7 cellular contexts compared by ENCODE assay signal in genomic region chr1:212012034-212012740, GRCh38. TPM values are rescaled to one million over a fixed set of nuclear protein-coding genes. Genes with fewer than 3 reads are reported as not detected.
DNase-seq lines count a peak whose midpoint lies in the region; ATAC-seq, FAIRE-seq and TF ChIP-seq lines count a peak whose summit lies in the region.

No MANE protein-coding gene starts in this region.

- H3K9ac ChIP-seq in GM12878 (ENCODE audit: control insufficient read depth, insufficient read depth, low read length), result no peak overlapping the region

- H3K4me2 ChIP-seq in GM12878 (ENCODE audit: control insufficient read depth, insufficient read depth), result no peak overlapping the region

- no peaks in the 10 kb centered on the region for H3K27me3 ChIP-seq in GM12878 (replicated peaks in 1 of 2; ENCODE audit: control insufficient read depth in 2 of 2, insufficient read depth in 2 of 2, low read length in 1 of 2)

- no peak overlapping the region for H3K4me3 ChIP-seq in HEK293 (ENCODE audit: low read depth, low read length)
- H3K4me3 ChIP-seq in GM12878, result no peak overlapping the region

- SMC1A ChIA-PET in GM12878 (lab: Charles Lee; ENCODE audit: uncharacterized antibody, unreplicated experiment), result interaction anchor here (1.0 to 2.8 kb wide), 14 partner anchors 15 to 444 kb away, joined by 3 to 60 read pairs (median 6); partner anchors contain the start of genes DTL and INTS7

- ATAC-seq in GM12878, result peak; percentile 100

- no peaks in the 10 kb centered on the region for H3K4me1 ChIP-seq in HEK293 (ENCODE audit: control insufficient read depth, insufficient read depth, low read length)
- no peaks in the 10 kb centered on the region for H3K4me1 ChIP-seq in GM12878 (ENCODE audit: control insufficient read depth, insufficient read depth, low read length)

- no peak overlapping the region for H2AFZ ChIP-seq in GM12878 (ENCODE audit: control insufficient read depth, low read depth, low read length)

- FAIRE-seq in GM12878 (lab: Jason Lieb, UNC), result peak; percentile 71

- WGBS in GM12878 (ENCODE audit: insufficient coverage, insufficient replicate concordance, low lambda C conversion rate, missing lambda C conversion rate), result 56% methylated on average over 7 of the region's 7 CpGs

- POLR2A ChIA-PET in HEK293 (lab: Yijun Ruan, JAX) (interaction anchor here (1.1 kb wide), 1 partner anchor 23 kb away, joined by 4 read pairs; the partner anchor contains the start of genes DTL and INTS7), GM12878 (lab: Charles Lee) (no interaction called here)

- DNase-seq in NCI-H1092 treated with DMSO at 0.1 percent for 48 hours (lab: John Stamatoyannopoulos, UW) (peak; percentile 67), T-helper 9 cell (peak; percentile 41), GM12878 (ENCODE audit: low read depth, low spot score) (peak; percentile 38), iPS DF 4.7 (ENCODE audit: extremely low read depth, low spot score) (peak; percentile 41)
- DNase-seq in stimulated activated CD4-positive, alpha-beta T cell treated with anti-CD3 and anti-CD28 coated beads, Interleukin-15, amount 100 ng/mL, for 1 hour (ENCODE audit: low read depth in 1 of 2, low spot score in 1 of 2), result peak; percentile 26 to 34

- CTCF ChIA-PET in HEK293 (lab: Yijun Ruan, JAX), result interaction anchor here (0.6 to 5.7 kb wide), 11 partner anchors 11 to 443 kb away, joined by 3 to 48 read pairs (median 7); partner anchors contain the start of genes DTL and INTS7
- CTCF ChIA-PET in GM12878 (lab: Yijun Ruan, JAX), result interaction anchor here (0.8 to 3.7 kb wide), 26 partner anchors 8 to 484 kb away, joined by 3 to 69 read pairs (median 6); partner anchors contain the start of genes DTL and INTS7

- in situ Hi-C loops in GM12878 (cut with MboI), result no loop called here

- H4K20me1 ChIP-seq in GM12878 (ENCODE audit: control insufficient read depth, insufficient read depth), result no peaks in the 10 kb centered on the region

- H3K79me2 ChIP-seq in GM12878 (ENCODE audit: control insufficient read depth, insufficient read depth, low read length), result no peaks in the 10 kb centered on the region

- no peaks in the 10 kb centered on the region for H3K9me3 ChIP-seq in HEK293 (ENCODE audit: control insufficient read depth, insufficient read depth, low read depth, low read length)
- H3K9me3 ChIP-seq in GM12878 (replicated peaks; ENCODE audit: control insufficient read depth, insufficient read depth, low read length), result no peaks in the 10 kb centered on the region

- TF ChIP-seq CTCF in GM12873 (IDR thresholded peaks at IDR 0.05; ENCODE audit: insufficient read depth, low read depth, low read length, missing control alignments) (peak; percentile 99), HEK293 (tag by site-specific recombination; IDR thresholded peaks at IDR 0.05) (peak; percentile 59), GM12878 (IDR thresholded peaks at IDR 0.05 in 2 of 3, conservative IDR thresholded peaks at IDR 0.05 in 1 of 3; ENCODE audit: control insufficient read depth in 2 of 3, extremely low read depth in 1 of 3, insufficient read depth in 1 of 3, low read depth in 3 of 3, low read length in 3 of 3) (peak; percentile 95 to 100 (median 98))

- no peak for TF ChIP-seq POLR2A in GM12878 (IDR thresholded peaks at IDR 0.05; ENCODE audit: low read depth, low read length)

- intact Hi-C loops in GM12878 (cut with micrococcal nuclease; ENCODE audit: unreplicated experiment), result loop anchor here (1.0 kb wide), 3 partner anchors 23 to 443 kb away; partner anchors contain the start of genes DTL and INTS7

- no peak overlapping the region for H3K27ac ChIP-seq in HEK293 (ENCODE audit: extremely low read depth, low read depth, low read length)
- H3K27ac ChIP-seq in GM12878 (ENCODE audit: control insufficient read depth, insufficient read depth), result no peak overlapping the region

- no peak for TF ChIP-seq EP300 in GM12878 (IDR thresholded peaks at IDR 0.05; ENCODE audit: borderline replicate concordance in 1 of 2, control insufficient read depth in 1 of 2, low read depth in 2 of 2, low read length in 2 of 2)

- BruUV-seq in GM12878 (replicated peaks; lab: Mats Ljungman, UMichigan), result no TSS peak

- RAD21 ChIA-PET in GM12878 (lab: Charles Lee; ENCODE audit: unreplicated experiment), result interaction anchor here (1.2 to 2.8 kb wide), 7 partner anchors 17 to 356 kb away, joined by 3 to 29 read pairs (median 7); partner anchors contain the start of genes DTL and INTS7

- H3K36me3 ChIP-seq in HEK293 (ENCODE audit: control insufficient read depth in 2 of 2, insufficient read depth in 1 of 2, low read length in 2 of 2), result peaks cover 0 to 51% of the 10 kb centered on the region in 2 experiments; a peak in 1 of 3 replicates
- H3K36me3 ChIP-seq in GM12878 (ENCODE audit: control insufficient read depth in 2 of 2, insufficient read depth in 2 of 2, low read length in 1 of 2), result peaks cover 4 to 19% of the 10 kb centered on the region in 2 experiments; a peak in 3 of 4 replicates

- TF ChIP-seq RAD21 in GM12878 (IDR thresholded peaks at IDR 0.05; ENCODE audit: insufficient read depth, low read depth, low read length), result peak; percentile 97

TF ChIP-seq in HEK293, 187 proteins besides CTCF, POLR2A, EP300 and RAD21 (continues in another document):
- TF ChIP-seq ZNF221 (tag by site-specific recombination; IDR thresholded peaks at IDR 0.05; ENCODE audit: borderline replicate concordance) (no peak), TRIM28 (IDR thresholded peaks at IDR 0.05; ENCODE audit: borderline replicate concordance, low read length) (no peak), ZNF302 (tag by site-specific recombination; IDR thresholded peaks at IDR 0.05; ENCODE audit: low read depth) (no peak), ZBTB48 (tag by site-specific recombination; IDR thresholded peaks at IDR 0.05) (peak; percentile 53; the same call in 1 of the 2 replicates), ZEB2 (tag by site-specific recombination; IDR thresholded peaks at IDR 0.05) (peak; percentile 56; the same call in 1 of the 2 replicates), ZNF623 (tag by site-specific recombination; IDR thresholded peaks at IDR 0.05) (no peak)

TF ChIP-seq in GM12878, 131 proteins besides CTCF, POLR2A, EP300 and RAD21 (continues in another document):
- TF ChIP-seq TARDBP (IDR thresholded peaks at IDR 0.05; ENCODE audit: borderline replicate concordance) (no peak), JUNB (IDR thresholded peaks at IDR 0.05) (no peak), IKZF1 (conservative IDR thresholded peaks at IDR 0.05) (no peak), BMI1 (IDR thresholded peaks at IDR 0.05; ENCODE audit: borderline replicate concordance) (no peak), BCL11A (IDR thresholded peaks at IDR 0.05; ENCODE audit: low read depth, low read length) (no peak), RELA (IDR thresholded peaks at IDR 0.05; ENCODE audit: borderline replicate concordance, partially characterized antibody) (peak; percentile 35), SMC3 (IDR thresholded peaks at IDR 0.05; ENCODE audit: borderline replicate concordance, low read length) (peak; percentile 87; the same call in 1 of the 2 replicates), IRF3 (IDR thresholded peaks at IDR 0.05) (no peak)

RNA-seq across cellular contexts. Expression of gene INTS7, which starts 23.2 kb away (rescaled TPM):
- total RNA-seq in GM12878 (2013; cell fraction: nucleolus; rRNA removed), result 64.2 and 69.0 TPM in 2 replicates
- 28.4 and 30.2 TPM in 2 replicates for total RNA-seq in GM12878 (2014; rRNA removed)
- 23.4 and 25.4 TPM in 2 replicates for total RNA-seq in GM12878 (2014; rRNA removed; fragmentation: Illumina TruSeq; extraction: Trizol)
- 21.3 and 22.3 TPM in 2 replicates for total RNA-seq in GM12878 (2021)
- polyA plus RNA-seq in GM12878 (2011; ENCODE audit: low read depth), result 10.6 TPM
- 49.1 and 51.2 TPM in 2 replicates for polyA plus RNA-seq in GM12878 (2011; rRNA removed)
- polyA plus RNA-seq in GM12878 (2011; cell fraction: cytosol; rRNA removed), result 27.3 and 32.0 TPM in 2 replicates
- polyA plus RNA-seq in GM12878 (2011; cell fraction: nucleus; rRNA removed), result 20.5 and 21.3 TPM in 2 replicates
- polyA plus RNA-seq in GM12878 (2012), result 12.6 and 17.0 TPM in 2 replicates
- 28.3 and 36.1 TPM in 2 replicates for polyA plus RNA-seq in GM12878 (2014; fragmentation: Illumina TruSeq; extraction: Trizol)
- 10 to 100 TPM; 17.1 to 20.1 TPM for polyA plus RNA-seq in GM12878 (2014; fragmentation: Nextera tagmentation; extraction: Ambion mirVana)
- polyA plus RNA-seq in GM12878 (2014; rRNA removed), result 16.8 and 20.6 TPM in 2 replicates
- 10 to 100 TPM; 32.1 to 36.5 TPM for polyA plus RNA-seq in GM12878 (2016; fragmentation: Nextera tagmentation; extraction: Ambion mirVana)
- 70.4 and 100 TPM in 2 replicates for polyA minus RNA-seq in GM12878 (2011; rRNA and poly(A)+ RNA removed)
- polyA minus RNA-seq in GM12878 (2011; cell fraction: cytosol; rRNA and poly(A)+ RNA removed), result 13.6 and 25.8 TPM in 2 replicates
- polyA minus RNA-seq in GM12878 (2011; cell fraction: nucleus; rRNA and poly(A)+ RNA removed), result 50.1 and 72.6 TPM in 2 replicates

RNA-seq across cellular contexts. Expression of gene DTL, which starts 23.4 kb away (rescaled TPM):
- 47.4 and 50.1 TPM in 2 replicates for total RNA-seq in GM12878 (2013; cell fraction: nucleolus; rRNA removed)
- 49.4 and 51.7 TPM in 2 replicates for total RNA-seq in GM12878 (2014; rRNA removed)
- 45.6 and 45.7 TPM in 2 replicates for total RNA-seq in GM12878 (2014; rRNA removed; fragmentation: Illumina TruSeq; extraction: Trizol)
- 48.0 and 55.1 TPM in 2 replicates for total RNA-seq in GM12878 (2021)
- 13.8 TPM for polyA plus RNA-seq in GM12878 (2011; ENCODE audit: low read depth)
- polyA plus RNA-seq in GM12878 (2011; rRNA removed), result 62.7 and 65.3 TPM in 2 replicates
- polyA plus RNA-seq in GM12878 (2011; cell fraction: cytosol; rRNA removed), result 45.4 and 56.6 TPM in 2 replicates
- polyA plus RNA-seq in GM12878 (2011; cell fraction: nucleus; rRNA removed), result 40.2 and 54.0 TPM in 2 replicates
- polyA plus RNA-seq in GM12878 (2012), result 14.0 and 25.0 TPM in 2 replicates
- polyA plus RNA-seq in GM12878 (2014; fragmentation: Illumina TruSeq; extraction: Trizol), result 58.8 and 62.3 TPM in 2 replicates
- polyA plus RNA-seq in GM12878 (2014; fragmentation: Nextera tagmentation; extraction: Ambion mirVana), result 10 to 100 TPM; 24.1 to 24.6 TPM
- polyA plus RNA-seq in GM12878 (2014; rRNA removed), result 36.1 and 39.0 TPM in 2 replicates
- 10 to 100 TPM; 72.3 to 73.4 TPM for polyA plus RNA-seq in GM12878 (2016; fragmentation: Nextera tagmentation; extraction: Ambion mirVana)
- polyA minus RNA-seq in GM12878 (2011; rRNA and poly(A)+ RNA removed), result 80.8 and 121 TPM in 2 replicates
- 22.9 and 34.7 TPM in 2 replicates for polyA minus RNA-seq in GM12878 (2011; cell fraction: cytosol; rRNA and poly(A)+ RNA removed)
- polyA minus RNA-seq in GM12878 (2011; cell fraction: nucleus; rRNA and poly(A)+ RNA removed), result 41.7 and 50.0 TPM in 2 replicates
